Comparison of ENCODE assay signal across 10 cellular contexts in genomic region chr4:168852933-168853713, GRCh38.
A peak's percentile ranks its signal among the peaks of the same experiment; 100 is the strongest.
DNase-seq lines count a peak whose midpoint lies in the region; ATAC-seq and TF ChIP-seq lines count a peak whose summit lies in the region.
"Had no signal": no experiment of that assay in that cellular context is flagged by ENCODE, and none has a peak within 500 bp of the region (broad histone marks: within the 10 kb centered on the region; RNA-seq: fewer than 3 reads in every experiment).

No MANE protein-coding gene starts in this region.

- DNase-seq in mesothelial cell of epicardium (ENCODE audit: low spot score in 2 of 2, unreplicated experiment in 2 of 2) (no peak), HuH-7.5 (ENCODE audit: low spot score) (no peak), MV-4-11 (lab: John Stamatoyannopoulos, UW) (no peak)
- no peak for DNase-seq in stimulated activated naive CD4-positive, alpha-beta T cell (lab: John Stamatoyannopoulos, UW)
- DNase-seq in stimulated activated effector memory CD8-positive, alpha-beta T cell treated with anti-CD3 and anti-CD28 coated beads, Interleukin-12 subunit alpha, Interleukin-12 subunit beta, amount 100 ng/mL, for 72 hours (ENCODE audit: low spot score in 2 of 2), result no peak
- DNase-seq: activated T-cell treated with anti-CD3 and anti-CD28 coated beads, Interleukin-2, amount 50 U/mL, for 4 hours had no signal

- H3K36me3 Mint-ChIP-seq in mesothelial cell of epicardium, result peaks cover 32% of the 10 kb centered on the region
- H3K36me3 Mint-ChIP-seq in stimulated activated effector memory CD8-positive, alpha-beta T cell treated with anti-CD3 and anti-CD28 coated beads, Interleukin-12 subunit alpha, Interleukin-12 subunit beta, amount 100 ng/mL, for 72 hours, result no peaks in the 10 kb centered on the region

- no peaks in the 10 kb centered on the region for H3K27me3 Mint-ChIP-seq in mesothelial cell of epicardium (ENCODE audit: low read depth)

- ATAC-seq in GM18498 (IDR thresholded peaks at IDR 0.05; ENCODE audit: unreplicated experiment) (peak; percentile 68), GM21381 (IDR thresholded peaks at IDR 0.05; ENCODE audit: unreplicated experiment) (peak; percentile 75), HG03342 (IDR thresholded peaks at IDR 0.05; ENCODE audit: unreplicated experiment) (peak; percentile 63)
- ATAC-seq in stimulated activated effector memory CD8-positive, alpha-beta T cell treated with anti-CD3 and anti-CD28 coated beads, Interleukin-12 subunit alpha, Interleukin-12 subunit beta, amount 100 ng/mL, for 72 hours, result no peak
- ATAC-seq: activated T-cell treated with anti-CD3 and anti-CD28 coated beads, Interleukin-2, amount 50 U/mL, for 4 hours; Panc1 had no signal

- no peak overlapping the region for H3K4me3 Mint-ChIP-seq in mesothelial cell of epicardium
- H3K4me3 Mint-ChIP-seq in stimulated activated effector memory CD8-positive, alpha-beta T cell treated with anti-CD3 and anti-CD28 coated beads, Interleukin-12 subunit alpha, Interleukin-12 subunit beta, amount 100 ng/mL, for 72 hours, result no peak overlapping the region
- H3K4me3 Mint-ChIP-seq: activated T-cell treated with anti-CD3 and anti-CD28 coated beads, Interleukin-2, amount 50 U/mL, for 4 hours had no signal

- TF ChIP-seq CTCF in mesothelial cell of epicardium (IDR thresholded peaks at IDR 0.05; ENCODE audit: unreplicated experiment), result no peak

- H3K4me1 Mint-ChIP-seq in mesothelial cell of epicardium, result peaks cover 45% of the 10 kb centered on the region
- H3K4me1 Mint-ChIP-seq in stimulated activated effector memory CD8-positive, alpha-beta T cell treated with anti-CD3 and anti-CD28 coated beads, Interleukin-12 subunit alpha, Interleukin-12 subunit beta, amount 100 ng/mL, for 72 hours, result peaks cover 12% of the 10 kb centered on the region

- peaks cover 4% of the 10 kb centered on the region for H3K9me3 Mint-ChIP-seq in mesothelial cell of epicardium
- H3K9me3 Mint-ChIP-seq in stimulated activated effector memory CD8-positive, alpha-beta T cell treated with anti-CD3 and anti-CD28 coated beads, Interleukin-12 subunit alpha, Interleukin-12 subunit beta, amount 100 ng/mL, for 72 hours, result no peaks in the 10 kb centered on the region
- H3K9me3 Mint-ChIP-seq: activated T-cell treated with anti-CD3 and anti-CD28 coated beads, Interleukin-2, amount 50 U/mL, for 4 hours had no signal

- peak overlapping the region; percentile 79 for H3K27ac Mint-ChIP-seq in mesothelial cell of epicardium
- H3K27ac Mint-ChIP-seq in stimulated activated effector memory CD8-positive, alpha-beta T cell treated with anti-CD3 and anti-CD28 coated beads, Interleukin-12 subunit alpha, Interleukin-12 subunit beta, amount 100 ng/mL, for 72 hours, result no peak overlapping the region
